In genomic region chr20:63842258-63842657, GRCh38 we compare ENCODE assay signal across 24 cellular contexts. TPM values are rescaled to one million over a fixed set of nuclear protein-coding genes. Genes with fewer than 3 reads are reported as not detected.
DNase-seq lines count a peak whose midpoint lies in the region; ATAC-seq and TF ChIP-seq lines count a peak whose summit lies in the region.
"Had no signal": no experiment of that assay in that cellular context is flagged by ENCODE, and none has a peak within 500 bp of the region (broad histone marks: within the 10 kb centered on the region; RNA-seq: fewer than 3 reads in every experiment).

No MANE protein-coding gene starts in this region.

- CTCF ChIA-PET in activated B cell treated with CpG ODN at 0.5 μM for 24 hours (lab: Charles Lee), result no interaction called here

- H3K36me3 Mint-ChIP-seq in T-helper 1 cell treated with Interleukin-12 subunit alpha and Interleukin-12 subunit beta and Interleukin-4 antibody, amounts not matched to agents 30 μg/mL and 1 μg/mL, for 36 hours (ENCODE audit: low read depth), result peaks cover 2% of the 10 kb centered on the region
- H3K36me3 Mint-ChIP-seq in activated B cell treated with CpG ODN at 0.5 μM for 24 hours (ENCODE audit: low read depth) (no peaks in the 10 kb centered on the region), memory B cell (no peaks in the 10 kb centered on the region)
- no peaks in the 10 kb centered on the region for H3K36me3 Mint-ChIP-seq in stimulated activated naive B cell treated with anti-CD40 and anti-IgM and Interleukin-4, amounts not matched to agents 10 μg/mL and 1 μg/mL and 100 μg/mL, for 72 hours

- H3K4me3 Mint-ChIP-seq in T-helper 1 cell treated with Interleukin-12 subunit alpha and Interleukin-12 subunit beta and Interleukin-4 antibody, amounts not matched to agents 30 μg/mL and 1 μg/mL, for 36 hours, result no peak overlapping the region
- H3K4me3 Mint-ChIP-seq in activated B cell treated with CpG ODN at 0.5 μM for 24 hours (no peak overlapping the region), memory B cell (peak overlapping the region; percentile 2)
- H3K4me3 Mint-ChIP-seq in stimulated activated naive B cell treated with anti-CD40 and anti-IgM and Interleukin-4, amounts not matched to agents 10 μg/mL and 1 μg/mL and 100 μg/mL, for 72 hours, result no peak overlapping the region
- H3K4me3 Mint-ChIP-seq: H9, HFFc6 had no signal

- TF ChIP-seq CTCF in activated B cell treated with CpG ODN at 0.5 μM for 24 hours (IDR thresholded peaks at IDR 0.05), result no peak

- H3K27me3 Mint-ChIP-seq in T-helper 1 cell treated with Interleukin-12 subunit alpha and Interleukin-12 subunit beta and Interleukin-4 antibody, amounts not matched to agents 30 μg/mL and 1 μg/mL, for 36 hours (ENCODE audit: low read depth), result peaks cover 43% of the 10 kb centered on the region
- H3K27me3 Mint-ChIP-seq in activated B cell treated with CpG ODN at 0.5 μM for 24 hours, result peaks cover 19% of the 10 kb centered on the region
- H3K27me3 Mint-ChIP-seq in memory B cell, result peaks cover 23% of the 10 kb centered on the region
- peaks cover 31 to 37% of the 10 kb centered on the region in 2 donors for H3K27me3 Mint-ChIP-seq in stimulated activated naive B cell treated with anti-CD40 and anti-IgM and Interleukin-4, amounts not matched to agents 10 μg/mL and 1 μg/mL and 100 μg/mL, for 72 hours

- H3K9me3 Mint-ChIP-seq in T-helper 1 cell treated with Interleukin-12 subunit alpha and Interleukin-12 subunit beta and Interleukin-4 antibody, amounts not matched to agents 30 μg/mL and 1 μg/mL, for 36 hours, result no peaks in the 10 kb centered on the region
- H3K9me3 Mint-ChIP-seq in activated B cell treated with CpG ODN at 0.5 μM for 24 hours, result no peaks in the 10 kb centered on the region
- no peaks in the 10 kb centered on the region for H3K9me3 Mint-ChIP-seq in memory B cell
- no peaks in the 10 kb centered on the region for H3K9me3 Mint-ChIP-seq in stimulated activated naive B cell treated with anti-CD40 and anti-IgM and Interleukin-4, amounts not matched to agents 10 μg/mL and 1 μg/mL and 100 μg/mL, for 72 hours
- H3K9me3 Mint-ChIP-seq: H9, HFFc6 had no signal

- POLR2A ChIA-PET in activated B cell treated with CpG ODN at 0.5 μM for 24 hours (lab: Charles Lee), result no interaction called here

- intact Hi-C loops in activated B cell treated with CpG ODN at 0.5 μM for 24 hours (cut with micrococcal nuclease), result no loop called here

- peak overlapping the region; percentile 22 for H3K27ac Mint-ChIP-seq in T-helper 1 cell treated with Interleukin-12 subunit alpha and Interleukin-12 subunit beta and Interleukin-4 antibody, amounts not matched to agents 30 μg/mL and 1 μg/mL, for 36 hours
- H3K27ac Mint-ChIP-seq in activated B cell treated with CpG ODN at 0.5 μM for 24 hours (no peak overlapping the region), memory B cell (no peak overlapping the region)
- H3K27ac Mint-ChIP-seq in stimulated activated naive B cell treated with anti-CD40 and anti-IgM and Interleukin-4, amounts not matched to agents 10 μg/mL and 1 μg/mL and 100 μg/mL, for 72 hours, result no peak overlapping the region
- H3K27ac Mint-ChIP-seq: H9, HFFc6 had no signal

- no peak for DNase-seq in T-helper 1 cell
- no peak for DNase-seq in activated B cell treated with CpG ODN at 0.5 μM for 24 hours
- DNase-seq in memory B cell (ENCODE audit: low spot score in 2 of 2), result no peak
- DNase-seq in stimulated activated naive B cell treated with anti-CD40 and anti-IgM and Interleukin-4, amounts not matched to agents 10 μg/mL and 1 μg/mL and 100 μg/mL, for 72 hours, result no peak
- DNase-seq in T-helper 9 cell, result no peak
- DNase-seq: ACHN, DMS53, GF-D8, H9, HFFc6, KG1, NCI-H1092 treated with DMSO at 0.1 percent for 48 hours, NCI-H146, NCI-H2029 treated with DMSO at 0.1 percent for 48 hours, NCI-H2171, NCI-H345, NCI-H524, NCI-H774, OCI-M1, SJCRH30 had no signal

- peaks cover 7% of the 10 kb centered on the region for H3K4me1 Mint-ChIP-seq in T-helper 1 cell treated with Interleukin-12 subunit alpha and Interleukin-12 subunit beta and Interleukin-4 antibody, amounts not matched to agents 30 μg/mL and 1 μg/mL, for 36 hours (ENCODE audit: low read depth)
- peaks cover 23% of the 10 kb centered on the region for H3K4me1 Mint-ChIP-seq in activated B cell treated with CpG ODN at 0.5 μM for 24 hours
- H3K4me1 Mint-ChIP-seq in memory B cell, result peaks cover 17% of the 10 kb centered on the region
- H3K4me1 Mint-ChIP-seq in stimulated activated naive B cell treated with anti-CD40 and anti-IgM and Interleukin-4, amounts not matched to agents 10 μg/mL and 1 μg/mL and 100 μg/mL, for 72 hours, result peaks cover 29 to 55% of the 10 kb centered on the region in 2 donors

- peak; percentile 52 for ATAC-seq in activated B cell treated with CpG ODN at 0.5 μM for 24 hours (ENCODE audit: low read depth)
- ATAC-seq in memory B cell (ENCODE audit: low read depth), result peak; percentile 78
- peak; percentile 47 to 61 for ATAC-seq in stimulated activated naive B cell treated with anti-CD40 and anti-IgM and Interleukin-4, amounts not matched to agents 10 μg/mL and 1 μg/mL and 100 μg/mL, for 72 hours (replicated peaks)
- ATAC-seq in HG03521 (IDR thresholded peaks at IDR 0.05; ENCODE audit: unreplicated experiment), result no peak
- ATAC-seq in GM21825 (IDR thresholded peaks at IDR 0.05; ENCODE audit: unreplicated experiment), result no peak

RNA-seq across cellular contexts. Expression of gene ZBTB46, which starts 11.2 kb away (rescaled TPM):
- 0.46 and 0.49 TPM in 2 replicates for total RNA-seq in activated B cell treated with CpG ODN at 0.5 μM for 24 hours

RNA-seq across cellular contexts. Expression of gene ABHD16B, which starts 19.0 kb away (rescaled TPM):
- not detected in 2 replicates for total RNA-seq in activated B cell treated with CpG ODN at 0.5 μM for 24 hours
- total RNA-seq: H9, HFFc6, HT1080, SJCRH30 had no signal

RNA-seq across cellular contexts. Expression of gene TPD52L2, which starts 22.8 kb away (rescaled TPM):
- 36.7 and 38.8 TPM in 2 replicates for total RNA-seq in activated B cell treated with CpG ODN at 0.5 μM for 24 hours

RNA-seq across cellular contexts. Expression of gene DNAJC5, which starts 52.7 kb away (rescaled TPM):
- total RNA-seq in activated B cell treated with CpG ODN at 0.5 μM for 24 hours, result 27.5 and 28.6 TPM in 2 replicates

Comparison
In these comparisons a context has a peak if more than half of its experiments do, and no peak if none do; other contexts are left out.
1. ATAC-seq: peak in activated B cell treated with CpG ODN at 0.5 μM for 24 hours (single experiment), memory B cell (single experiment) and stimulated activated naive B cell treated with anti-CD40 and anti-IgM and Interleukin-4, amounts not matched to agents 10 μg/mL and 1 μg/mL and 100 μg/mL, for 72 hours (2 of 2); none in HG03521 (single experiment) and GM21825 (single experiment).